ENCODE assay signal across 1 cellular context in genomic region chr16:3348547-3349167, GRCh38.
TF ChIP-seq lines count a peak whose summit lies in the region.

No MANE protein-coding gene starts in this region.

TF ChIP-seq in K562, 482 proteins besides CTCF, POLR2A, EP300 and RAD21 (continued from another document and continues in another):
- TF ChIP-seq ZNF280A (IDR thresholded peaks at IDR 0.05; ENCODE audit: low read depth, partially characterized antibody) (no peak), NCOA1 (IDR thresholded peaks at IDR 0.05; ENCODE audit: low read depth) (peak; percentile 82), ZFP1 (CRISPR knock-in tag; IDR thresholded peaks at IDR 0.05) (no peak), RAD51 (IDR thresholded peaks at IDR 0.05; ENCODE audit: borderline replicate concordance, low read depth) (no peak), SAP30 (IDR thresholded peaks at IDR 0.05; ENCODE audit: borderline replicate concordance, insufficient read depth, low read depth, low read length, poor library complexity, severe bottlenecking) (no peak), NUFIP1 (IDR thresholded peaks at IDR 0.05; ENCODE audit: partially characterized antibody) (no peak), MED1 (CRISPR knock-in tag; IDR thresholded peaks at IDR 0.05; ENCODE audit: borderline replicate concordance) (no peak), SMARCA5 (IDR thresholded peaks at IDR 0.05) (no peak), PRDM10 (IDR thresholded peaks at IDR 0.05; ENCODE audit: partially characterized antibody) (no peak), POU5F1 (IDR thresholded peaks at IDR 0.05; ENCODE audit: borderline replicate concordance, low read depth, low read length, partially characterized antibody) (no peak), ZBTB43 (CRISPR knock-in tag; IDR thresholded peaks at IDR 0.05) (no peak), FOXM1 (IDR thresholded peaks at IDR 0.05; ENCODE audit: low read depth) (peak; percentile 84), FOXM1 (CRISPR knock-in tag; IDR thresholded peaks at IDR 0.05; ENCODE audit: low read depth) (no peak), ZKSCAN8 (CRISPR knock-in tag; IDR thresholded peaks at IDR 0.05) (no peak), ZNF224 (CRISPR knock-in tag; IDR thresholded peaks at IDR 0.05) (no peak), ZNF766 (CRISPR knock-in tag; conservative IDR thresholded peaks at IDR 0.05) (0 out of 2 replicates have a peak, but pooled peaks have one; percentile 57), EHMT2 (IDR thresholded peaks at IDR 0.05) (no peak), ZNF77 (CRISPR knock-in tag; IDR thresholded peaks at IDR 0.05) (no peak), KLF16 (IDR thresholded peaks at IDR 0.05) (peak; percentile 95), TAL1 (IDR thresholded peaks at IDR 0.05) (peak; percentile 94), BRF1 (IDR thresholded peaks at IDR 0.05; ENCODE audit: borderline replicate concordance, extremely low read depth, insufficient read length) (no peak), ERF (CRISPR knock-in tag; IDR thresholded peaks at IDR 0.05) (no peak), ZNF444 (CRISPR knock-in tag; IDR thresholded peaks at IDR 0.05) (no peak), CBX2 (IDR thresholded peaks at IDR 0.05; ENCODE audit: insufficient read depth, low read length, poor library complexity, severe bottlenecking) (no peak), KLF1 (tag; IDR thresholded peaks at IDR 0.05) (no peak), SAFB (IDR thresholded peaks at IDR 0.05; ENCODE audit: borderline replicate concordance, low read depth, low read length) (no peak)
- TF ChIP-seq, protein P1, sequence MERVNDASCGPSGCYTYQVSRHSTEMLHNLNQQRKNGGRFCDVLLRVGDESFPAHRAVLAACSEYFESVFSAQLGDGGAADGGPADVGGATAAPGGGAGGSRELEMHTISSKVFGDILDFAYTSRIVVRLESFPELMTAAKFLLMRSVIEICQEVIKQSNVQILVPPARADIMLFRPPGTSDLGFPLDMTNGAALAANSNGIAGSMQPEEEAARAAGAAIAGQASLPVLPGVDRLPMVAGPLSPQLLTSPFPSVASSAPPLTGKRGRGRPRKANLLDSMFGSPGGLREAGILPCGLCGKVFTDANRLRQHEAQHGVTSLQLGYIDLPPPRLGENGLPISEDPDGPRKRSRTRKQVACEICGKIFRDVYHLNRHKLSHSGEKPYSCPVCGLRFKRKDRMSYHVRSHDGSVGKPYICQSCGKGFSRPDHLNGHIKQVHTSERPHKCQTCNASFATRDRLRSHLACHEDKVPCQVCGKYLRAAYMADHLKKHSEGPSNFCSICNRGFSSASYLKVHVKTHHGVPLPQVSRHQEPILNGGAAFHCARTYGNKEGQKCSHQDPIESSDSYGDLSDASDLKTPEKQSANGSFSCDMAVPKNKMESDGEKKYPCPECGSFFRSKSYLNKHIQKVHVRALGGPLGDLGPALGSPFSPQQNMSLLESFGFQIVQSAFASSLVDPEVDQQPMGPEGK (CRISPR knock-in tag; IDR thresholded peaks at IDR 0.05; ENCODE audit: borderline replicate concordance), result no peak
- TF ChIP-seq, protein P2, sequence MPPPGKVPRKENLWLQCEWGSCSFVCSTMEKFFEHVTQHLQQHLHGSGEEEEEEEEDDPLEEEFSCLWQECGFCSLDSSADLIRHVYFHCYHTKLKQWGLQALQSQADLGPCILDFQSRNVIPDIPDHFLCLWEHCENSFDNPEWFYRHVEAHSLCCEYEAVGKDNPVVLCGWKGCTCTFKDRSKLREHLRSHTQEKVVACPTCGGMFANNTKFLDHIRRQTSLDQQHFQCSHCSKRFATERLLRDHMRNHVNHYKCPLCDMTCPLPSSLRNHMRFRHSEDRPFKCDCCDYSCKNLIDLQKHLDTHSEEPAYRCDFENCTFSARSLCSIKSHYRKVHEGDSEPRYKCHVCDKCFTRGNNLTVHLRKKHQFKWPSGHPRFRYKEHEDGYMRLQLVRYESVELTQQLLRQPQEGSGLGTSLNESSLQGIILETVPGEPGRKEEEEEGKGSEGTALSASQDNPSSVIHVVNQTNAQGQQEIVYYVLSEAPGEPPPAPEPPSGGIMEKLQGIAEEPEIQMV (tag; conservative IDR thresholded peaks at IDR 0.05; ENCODE audit: low read depth), result no peak
- TF ChIP-seq, protein P3, sequence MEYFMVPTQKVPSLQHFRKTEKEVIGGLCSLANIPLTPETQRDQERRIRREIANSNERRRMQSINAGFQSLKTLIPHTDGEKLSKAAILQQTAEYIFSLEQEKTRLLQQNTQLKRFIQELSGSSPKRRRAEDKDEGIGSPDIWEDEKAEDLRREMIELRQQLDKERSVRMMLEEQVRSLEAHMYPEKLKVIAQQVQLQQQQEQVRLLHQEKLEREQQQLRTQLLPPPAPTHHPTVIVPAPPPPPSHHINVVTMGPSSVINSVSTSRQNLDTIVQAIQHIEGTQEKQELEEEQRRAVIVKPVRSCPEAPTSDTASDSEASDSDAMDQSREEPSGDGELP (CRISPR knock-in tag; IDR thresholded peaks at IDR 0.05; ENCODE audit: borderline replicate concordance), result no peak
- TF ChIP-seq, protein P4, sequence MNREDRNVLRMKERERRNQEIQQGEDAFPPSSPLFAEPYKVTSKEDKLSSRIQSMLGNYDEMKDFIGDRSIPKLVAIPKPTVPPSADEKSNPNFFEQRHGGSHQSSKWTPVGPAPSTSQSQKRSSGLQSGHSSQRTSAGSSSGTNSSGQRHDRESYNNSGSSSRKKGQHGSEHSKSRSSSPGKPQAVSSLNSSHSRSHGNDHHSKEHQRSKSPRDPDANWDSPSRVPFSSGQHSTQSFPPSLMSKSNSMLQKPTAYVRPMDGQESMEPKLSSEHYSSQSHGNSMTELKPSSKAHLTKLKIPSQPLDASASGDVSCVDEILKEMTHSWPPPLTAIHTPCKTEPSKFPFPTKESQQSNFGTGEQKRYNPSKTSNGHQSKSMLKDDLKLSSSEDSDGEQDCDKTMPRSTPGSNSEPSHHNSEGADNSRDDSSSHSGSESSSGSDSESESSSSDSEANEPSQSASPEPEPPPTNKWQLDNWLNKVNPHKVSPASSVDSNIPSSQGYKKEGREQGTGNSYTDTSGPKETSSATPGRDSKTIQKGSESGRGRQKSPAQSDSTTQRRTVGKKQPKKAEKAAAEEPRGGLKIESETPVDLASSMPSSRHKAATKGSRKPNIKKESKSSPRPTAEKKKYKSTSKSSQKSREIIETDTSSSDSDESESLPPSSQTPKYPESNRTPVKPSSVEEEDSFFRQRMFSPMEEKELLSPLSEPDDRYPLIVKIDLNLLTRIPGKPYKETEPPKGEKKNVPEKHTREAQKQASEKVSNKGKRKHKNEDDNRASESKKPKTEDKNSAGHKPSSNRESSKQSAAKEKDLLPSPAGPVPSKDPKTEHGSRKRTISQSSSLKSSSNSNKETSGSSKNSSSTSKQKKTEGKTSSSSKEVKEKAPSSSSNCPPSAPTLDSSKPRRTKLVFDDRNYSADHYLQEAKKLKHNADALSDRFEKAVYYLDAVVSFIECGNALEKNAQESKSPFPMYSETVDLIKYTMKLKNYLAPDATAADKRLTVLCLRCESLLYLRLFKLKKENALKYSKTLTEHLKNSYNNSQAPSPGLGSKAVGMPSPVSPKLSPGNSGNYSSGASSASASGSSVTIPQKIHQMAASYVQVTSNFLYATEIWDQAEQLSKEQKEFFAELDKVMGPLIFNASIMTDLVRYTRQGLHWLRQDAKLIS (CRISPR knock-in tag; IDR thresholded peaks at IDR 0.05), result no peak
- TF ChIP-seq, protein P5, sequence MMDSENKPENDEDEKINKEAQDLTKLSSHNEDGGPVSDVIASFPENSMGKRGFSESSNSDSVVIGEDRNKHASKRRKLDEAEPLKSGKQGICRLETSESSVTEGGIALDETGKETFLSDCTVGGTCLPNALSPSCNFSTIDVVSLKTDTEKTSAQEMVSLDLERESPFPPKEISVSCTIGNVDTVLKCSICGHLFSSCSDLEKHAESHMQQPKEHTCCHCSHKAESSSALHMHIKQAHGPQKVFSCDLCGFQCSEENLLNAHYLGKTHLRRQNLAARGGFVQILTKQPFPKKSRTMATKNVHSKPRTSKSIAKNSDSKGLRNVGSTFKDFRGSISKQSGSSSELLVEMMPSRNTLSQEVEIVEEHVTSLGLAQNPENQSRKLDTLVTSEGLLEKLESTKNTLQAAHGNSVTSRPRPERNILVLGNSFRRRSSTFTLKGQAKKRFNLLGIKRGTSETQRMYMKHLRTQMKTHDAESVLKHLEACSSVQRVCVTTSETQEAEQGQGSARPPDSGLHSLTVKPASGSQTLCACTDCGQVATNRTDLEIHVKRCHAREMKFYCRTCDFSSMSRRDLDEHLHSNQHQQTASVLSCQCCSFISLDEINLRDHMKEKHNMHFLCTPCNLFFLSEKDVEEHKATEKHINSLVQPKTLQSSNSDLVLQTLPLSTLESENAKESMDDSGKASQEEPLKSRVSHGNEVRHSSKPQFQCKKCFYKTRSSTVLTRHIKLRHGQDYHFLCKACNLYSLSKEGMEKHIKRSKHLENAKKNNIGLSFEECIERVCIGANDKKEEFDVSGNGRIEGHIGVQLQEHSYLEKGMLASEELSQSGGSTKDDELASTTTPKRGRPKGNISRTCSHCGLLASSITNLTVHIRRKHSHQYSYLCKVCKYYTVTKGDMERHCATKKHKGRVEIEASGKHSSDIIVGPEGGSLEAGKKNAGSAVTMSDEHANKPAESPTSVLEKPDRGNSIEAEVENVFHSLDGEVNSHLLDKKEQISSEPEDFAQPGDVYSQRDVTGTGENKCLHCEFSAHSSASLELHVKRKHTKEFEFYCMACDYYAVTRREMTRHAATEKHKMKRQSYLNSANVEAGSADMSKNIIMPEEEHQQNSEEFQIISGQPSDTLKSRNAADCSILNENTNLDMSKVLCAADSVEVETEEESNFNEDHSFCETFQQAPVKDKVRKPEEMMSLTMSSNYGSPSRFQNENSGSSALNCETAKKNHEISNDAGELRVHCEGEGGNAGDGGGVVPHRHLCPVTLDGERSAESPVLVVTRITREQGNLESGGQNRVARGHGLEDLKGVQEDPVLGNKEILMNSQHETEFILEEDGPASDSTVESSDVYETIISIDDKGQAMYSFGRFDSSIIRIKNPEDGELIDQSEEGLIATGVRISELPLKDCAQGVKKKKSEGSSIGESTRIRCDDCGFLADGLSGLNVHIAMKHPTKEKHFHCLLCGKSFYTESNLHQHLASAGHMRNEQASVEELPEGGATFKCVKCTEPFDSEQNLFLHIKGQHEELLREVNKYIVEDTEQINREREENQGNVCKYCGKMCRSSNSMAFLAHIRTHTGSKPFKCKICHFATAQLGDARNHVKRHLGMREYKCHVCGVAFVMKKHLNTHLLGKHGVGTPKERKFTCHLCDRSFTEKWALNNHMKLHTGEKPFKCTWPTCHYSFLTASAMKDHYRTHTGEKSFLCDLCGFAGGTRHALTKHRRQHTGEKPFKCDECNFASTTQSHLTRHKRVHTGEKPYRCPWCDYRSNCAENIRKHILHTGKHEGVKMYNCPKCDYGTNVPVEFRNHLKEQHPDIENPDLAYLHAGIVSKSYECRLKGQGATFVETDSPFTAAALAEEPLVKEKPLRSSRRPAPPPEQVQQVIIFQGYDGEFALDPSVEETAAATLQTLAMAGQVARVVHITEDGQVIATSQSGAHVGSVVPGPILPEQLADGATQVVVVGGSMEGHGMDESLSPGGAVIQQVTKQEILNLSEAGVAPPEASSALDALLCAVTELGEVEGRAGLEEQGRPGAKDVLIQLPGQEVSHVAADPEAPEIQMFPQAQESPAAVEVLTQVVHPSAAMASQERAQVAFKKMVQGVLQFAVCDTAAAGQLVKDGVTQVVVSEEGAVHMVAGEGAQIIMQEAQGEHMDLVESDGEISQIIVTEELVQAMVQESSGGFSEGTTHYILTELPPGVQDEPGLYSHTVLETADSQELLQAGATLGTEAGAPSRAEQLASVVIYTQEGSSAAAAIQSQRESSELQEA (IDR thresholded peaks at IDR 0.05; ENCODE audit: low read depth), result no peak
- TF ChIP-seq, protein P6, sequence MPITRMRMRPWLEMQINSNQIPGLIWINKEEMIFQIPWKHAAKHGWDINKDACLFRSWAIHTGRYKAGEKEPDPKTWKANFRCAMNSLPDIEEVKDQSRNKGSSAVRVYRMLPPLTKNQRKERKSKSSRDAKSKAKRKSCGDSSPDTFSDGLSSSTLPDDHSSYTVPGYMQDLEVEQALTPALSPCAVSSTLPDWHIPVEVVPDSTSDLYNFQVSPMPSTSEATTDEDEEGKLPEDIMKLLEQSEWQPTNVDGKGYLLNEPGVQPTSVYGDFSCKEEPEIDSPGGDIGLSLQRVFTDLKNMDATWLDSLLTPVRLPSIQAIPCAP (CRISPR knock-in tag; IDR thresholded peaks at IDR 0.05; ENCODE audit: borderline replicate concordance), result no peak
